In genomic region chr3:80897005-80897404, GRCh38 we compare ENCODE assay signal across 1 cellular context.
TF ChIP-seq lines count a peak whose summit lies in the region.

No MANE protein-coding gene starts in this region.

TF ChIP-seq in HepG2, 621 proteins besides CTCF, POLR2A, EP300 and RAD21 (continued from another document):
- TF ChIP-seq, protein P1, sequence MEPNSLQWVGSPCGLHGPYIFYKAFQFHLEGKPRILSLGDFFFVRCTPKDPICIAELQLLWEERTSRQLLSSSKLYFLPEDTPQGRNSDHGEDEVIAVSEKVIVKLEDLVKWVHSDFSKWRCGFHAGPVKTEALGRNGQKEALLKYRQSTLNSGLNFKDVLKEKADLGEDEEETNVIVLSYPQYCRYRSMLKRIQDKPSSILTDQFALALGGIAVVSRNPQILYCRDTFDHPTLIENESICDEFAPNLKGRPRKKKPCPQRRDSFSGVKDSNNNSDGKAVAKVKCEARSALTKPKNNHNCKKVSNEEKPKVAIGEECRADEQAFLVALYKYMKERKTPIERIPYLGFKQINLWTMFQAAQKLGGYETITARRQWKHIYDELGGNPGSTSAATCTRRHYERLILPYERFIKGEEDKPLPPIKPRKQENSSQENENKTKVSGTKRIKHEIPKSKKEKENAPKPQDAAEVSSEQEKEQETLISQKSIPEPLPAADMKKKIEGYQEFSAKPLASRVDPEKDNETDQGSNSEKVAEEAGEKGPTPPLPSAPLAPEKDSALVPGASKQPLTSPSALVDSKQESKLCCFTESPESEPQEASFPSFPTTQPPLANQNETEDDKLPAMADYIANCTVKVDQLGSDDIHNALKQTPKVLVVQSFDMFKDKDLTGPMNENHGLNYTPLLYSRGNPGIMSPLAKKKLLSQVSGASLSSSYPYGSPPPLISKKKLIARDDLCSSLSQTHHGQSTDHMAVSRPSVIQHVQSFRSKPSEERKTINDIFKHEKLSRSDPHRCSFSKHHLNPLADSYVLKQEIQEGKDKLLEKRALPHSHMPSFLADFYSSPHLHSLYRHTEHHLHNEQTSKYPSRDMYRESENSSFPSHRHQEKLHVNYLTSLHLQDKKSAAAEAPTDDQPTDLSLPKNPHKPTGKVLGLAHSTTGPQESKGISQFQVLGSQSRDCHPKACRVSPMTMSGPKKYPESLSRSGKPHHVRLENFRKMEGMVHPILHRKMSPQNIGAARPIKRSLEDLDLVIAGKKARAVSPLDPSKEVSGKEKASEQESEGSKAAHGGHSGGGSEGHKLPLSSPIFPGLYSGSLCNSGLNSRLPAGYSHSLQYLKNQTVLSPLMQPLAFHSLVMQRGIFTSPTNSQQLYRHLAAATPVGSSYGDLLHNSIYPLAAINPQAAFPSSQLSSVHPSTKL (CRISPR knock-in tag; IDR thresholded peaks at IDR 0.05) = peak; percentile 43; the same call in 1 of the 2 replicates
- TF ChIP-seq YY1 (IDR thresholded peaks at IDR 0.05; ENCODE audit: insufficient read depth, insufficient replicate concordance, low read depth, low read length) (peak; percentile 51), HOXA3 (CRISPR knock-in tag; IDR thresholded peaks at IDR 0.05) (peak; percentile 54), ZMYM4 (CRISPR knock-in tag; IDR thresholded peaks at IDR 0.05) (peak; percentile 55; the same call in 1 of the 2 replicates), FOXA3 (CRISPR knock-in tag; IDR thresholded peaks at IDR 0.05) (peak; percentile 69), GABPB1 (CRISPR knock-in tag; IDR thresholded peaks at IDR 0.05) (peak; percentile 36)
- TF ChIP-seq, protein P2, sequence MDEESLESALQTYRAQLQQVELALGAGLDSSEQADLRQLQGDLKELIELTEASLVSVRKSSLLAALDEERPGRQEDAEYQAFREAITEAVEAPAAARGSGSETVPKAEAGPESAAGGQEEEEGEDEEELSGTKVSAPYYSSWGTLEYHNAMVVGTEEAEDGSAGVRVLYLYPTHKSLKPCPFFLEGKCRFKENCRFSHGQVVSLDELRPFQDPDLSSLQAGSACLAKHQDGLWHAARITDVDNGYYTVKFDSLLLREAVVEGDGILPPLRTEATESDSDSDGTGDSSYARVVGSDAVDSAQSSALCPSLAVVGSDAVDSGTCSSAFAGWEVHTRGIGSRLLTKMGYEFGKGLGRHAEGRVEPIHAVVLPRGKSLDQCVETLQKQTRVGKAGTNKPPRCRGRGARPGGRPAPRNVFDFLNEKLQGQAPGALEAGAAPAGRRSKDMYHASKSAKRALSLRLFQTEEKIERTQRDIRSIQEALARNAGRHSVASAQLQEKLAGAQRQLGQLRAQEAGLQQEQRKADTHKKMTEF (CRISPR knock-in tag; IDR thresholded peaks at IDR 0.05) = peak; percentile 32; the same call in 1 of the 2 replicates
- TF ChIP-seq, protein P3, sequence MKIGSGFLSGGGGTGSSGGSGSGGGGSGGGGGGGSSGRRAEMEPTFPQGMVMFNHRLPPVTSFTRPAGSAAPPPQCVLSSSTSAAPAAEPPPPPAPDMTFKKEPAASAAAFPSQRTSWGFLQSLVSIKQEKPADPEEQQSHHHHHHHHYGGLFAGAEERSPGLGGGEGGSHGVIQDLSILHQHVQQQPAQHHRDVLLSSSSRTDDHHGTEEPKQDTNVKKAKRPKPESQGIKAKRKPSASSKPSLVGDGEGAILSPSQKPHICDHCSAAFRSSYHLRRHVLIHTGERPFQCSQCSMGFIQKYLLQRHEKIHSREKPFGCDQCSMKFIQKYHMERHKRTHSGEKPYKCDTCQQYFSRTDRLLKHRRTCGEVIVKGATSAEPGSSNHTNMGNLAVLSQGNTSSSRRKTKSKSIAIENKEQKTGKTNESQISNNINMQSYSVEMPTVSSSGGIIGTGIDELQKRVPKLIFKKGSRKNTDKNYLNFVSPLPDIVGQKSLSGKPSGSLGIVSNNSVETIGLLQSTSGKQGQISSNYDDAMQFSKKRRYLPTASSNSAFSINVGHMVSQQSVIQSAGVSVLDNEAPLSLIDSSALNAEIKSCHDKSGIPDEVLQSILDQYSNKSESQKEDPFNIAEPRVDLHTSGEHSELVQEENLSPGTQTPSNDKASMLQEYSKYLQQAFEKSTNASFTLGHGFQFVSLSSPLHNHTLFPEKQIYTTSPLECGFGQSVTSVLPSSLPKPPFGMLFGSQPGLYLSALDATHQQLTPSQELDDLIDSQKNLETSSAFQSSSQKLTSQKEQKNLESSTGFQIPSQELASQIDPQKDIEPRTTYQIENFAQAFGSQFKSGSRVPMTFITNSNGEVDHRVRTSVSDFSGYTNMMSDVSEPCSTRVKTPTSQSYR (CRISPR knock-in tag; IDR thresholded peaks at IDR 0.05; ENCODE audit: borderline replicate concordance) = peak; percentile 70; the same call in 1 of the 2 replicates
